7 cellular contexts compared by ENCODE assay signal in the genomic region with DNA sequence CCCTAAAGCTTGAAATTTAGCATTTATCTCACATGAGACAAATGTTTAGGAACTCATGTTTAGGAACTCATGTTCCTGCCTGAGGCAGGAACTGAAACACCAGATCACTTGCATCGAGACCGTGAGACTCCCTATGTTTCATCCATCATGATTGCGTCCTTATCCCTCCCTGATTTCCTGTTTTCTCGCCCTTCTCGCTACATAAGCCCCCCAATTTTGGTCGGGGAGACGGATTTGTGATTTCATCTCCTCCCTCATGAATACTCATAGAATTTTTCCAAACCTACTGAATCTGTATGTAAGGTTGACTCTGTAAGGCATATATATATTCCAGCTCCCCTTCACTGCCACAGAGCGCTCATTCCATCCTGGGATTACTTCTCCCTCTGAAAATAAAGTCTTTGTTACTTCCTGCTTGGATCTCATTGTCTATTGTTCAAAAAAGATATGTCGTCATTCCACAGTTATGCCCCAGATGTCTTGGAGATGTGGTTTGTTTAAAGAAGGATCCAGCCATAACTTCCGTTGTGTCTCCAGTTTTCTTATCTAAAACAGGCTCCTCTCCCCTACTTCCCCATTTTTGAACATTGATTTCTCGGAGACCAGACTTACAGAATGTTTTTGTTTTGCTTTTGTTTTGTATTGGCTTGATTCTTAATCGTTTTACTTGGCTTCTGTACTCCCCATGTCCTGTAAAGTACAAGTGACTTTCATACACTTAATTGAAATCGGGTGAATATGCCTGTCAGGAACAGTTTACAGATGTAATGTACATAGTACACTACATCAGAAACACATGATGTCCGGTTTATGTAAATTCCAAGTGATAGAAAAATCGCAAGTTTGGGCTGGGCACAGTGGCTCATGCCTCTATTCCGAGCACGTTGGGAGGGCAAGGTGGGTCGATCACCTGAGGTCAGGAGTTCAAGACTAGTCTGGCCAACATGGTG.
A peak's percentile ranks its signal among the peaks of the same experiment; 100 is the strongest.
DNase-seq lines count a peak whose midpoint lies in the region; ATAC-seq and TF ChIP-seq lines count a peak whose summit lies in the region.

No MANE protein-coding gene starts in this region.

- TF ChIP-seq POLR2A in gastrocnemius medialis (IDR thresholded peaks at IDR 0.05): no peak

- H3K9me3 ChIP-seq in MG63: no peaks in the 10 kb centered on the region
- H3K9me3 ChIP-seq in gastrocnemius medialis: no peaks in the 10 kb centered on the region

- in situ Hi-C loops in GM13977 (cut with MboI; ENCODE audit: low pct_unique_long_range_greater_than_20kb, low sequenced_read_pairs, unreplicated experiment) (no loop called here), gastrocnemius medialis (cut with MboI; ENCODE audit: low sequenced_read_pairs in 4 of 4) (no loop called here)

- intact Hi-C loops in left ventricle myocardium superior (cut with micrococcal nuclease) (no loop called here), gastrocnemius medialis (cut with DNase I; ENCODE audit: low total_unique reads) (no loop called here)

- H3K36me3 ChIP-seq in MG63 (no peaks in the 10 kb centered on the region), gastrocnemius medialis (no peaks in the 10 kb centered on the region)

- TF ChIP-seq CTCF in GM13977 (IDR thresholded peaks at IDR 0.05; ENCODE audit: extremely low read depth, insufficient read depth, missing control alignments): no peak
- no peak for TF ChIP-seq CTCF in VCaP (conservative IDR thresholded peaks at IDR 0.05)
- no peak for TF ChIP-seq CTCF in gastrocnemius medialis (IDR thresholded peaks at IDR 0.05 in 4 of 5, conservative IDR thresholded peaks at IDR 0.05 in 1 of 5)

- H3K4me3 ChIP-seq in MG63 (peak overlapping the region; percentile 65), gastrocnemius medialis (peak overlapping the region; percentile 33 to 52 (median 38))

- H3K27me3 ChIP-seq in MG63 (no peaks in the 10 kb centered on the region), gastrocnemius medialis (peaks cover 56 to 98% (median 83%) of the 10 kb centered on the region in 3 donors)

- H3K27ac ChIP-seq in VCaP: peak overlapping the region; percentile 89
- H3K27ac ChIP-seq in gastrocnemius medialis: peak overlapping the region; percentile 60 to 72 (median 65)

- DNase-seq in GM13977 (ENCODE audit: low spot score) (peak; percentile 23), MG63 (no peak), left ventricle myocardium superior (no peak), gastrocnemius medialis (no peak)

- ATAC-seq in left ventricle myocardium superior: peak; percentile 12
- ATAC-seq in gastrocnemius medialis: peak; percentile 42 to 58
- no peak for ATAC-seq in HG02973 (IDR thresholded peaks at IDR 0.05; ENCODE audit: unreplicated experiment)
- ATAC-seq in HG02938 (IDR thresholded peaks at IDR 0.05; ENCODE audit: unreplicated experiment): no peak

- H3K4me1 ChIP-seq in gastrocnemius medialis: no peaks in the 10 kb centered on the region

Comparison
In these comparisons a context has a peak if more than half of its experiments do, and no peak if none do; other contexts are left out.
1. ATAC-seq: peak in left ventricle myocardium superior (single experiment) and gastrocnemius medialis (2 of 2); none in HG02973 (single experiment) and HG02938 (single experiment).